Comparison of ENCODE assay signal across 1 cellular context in genomic region chr1:6596886-6597776, GRCh38.
TF ChIP-seq lines count a peak whose summit lies in the region.

No MANE protein-coding gene starts in this region.

TF ChIP-seq in IMR-90, 13 proteins besides CTCF, POLR2A, EP300 and RAD21:
- TF ChIP-seq RFX5 (IDR thresholded peaks at IDR 0.05; ENCODE audit: low read depth, low read length) (no peak), MAFK (IDR thresholded peaks at IDR 0.05; ENCODE audit: low read depth, low read length) (no peak), SMC3 (IDR thresholded peaks at IDR 0.05; ENCODE audit: low read depth, low read length) (no peak), MAZ (IDR thresholded peaks at IDR 0.05; ENCODE audit: borderline replicate concordance, low read depth, low read length) (no peak), USF2 (IDR thresholded peaks at IDR 0.05; ENCODE audit: low read depth, low read length) (no peak), BHLHE40 (IDR thresholded peaks at IDR 0.05; ENCODE audit: low read depth, low read length) (no peak), RCOR1 (IDR thresholded peaks at IDR 0.05; ENCODE audit: insufficient replicate concordance, low read length) (no peak), FOS (IDR thresholded peaks at IDR 0.05; ENCODE audit: low read depth, low read length) (no peak), MXI1 (IDR thresholded peaks at IDR 0.05; ENCODE audit: borderline replicate concordance, low read depth, low read length) (no peak), NFE2L2 (IDR thresholded peaks at IDR 0.05; ENCODE audit: low read depth, low read length) (no peak), CHD1 (IDR thresholded peaks at IDR 0.05; ENCODE audit: low read depth, low read length) (no peak), CEBPB (IDR thresholded peaks at IDR 0.05; ENCODE audit: low read depth, low read length) (no peak)
- TF ChIP-seq, protein P1, sequence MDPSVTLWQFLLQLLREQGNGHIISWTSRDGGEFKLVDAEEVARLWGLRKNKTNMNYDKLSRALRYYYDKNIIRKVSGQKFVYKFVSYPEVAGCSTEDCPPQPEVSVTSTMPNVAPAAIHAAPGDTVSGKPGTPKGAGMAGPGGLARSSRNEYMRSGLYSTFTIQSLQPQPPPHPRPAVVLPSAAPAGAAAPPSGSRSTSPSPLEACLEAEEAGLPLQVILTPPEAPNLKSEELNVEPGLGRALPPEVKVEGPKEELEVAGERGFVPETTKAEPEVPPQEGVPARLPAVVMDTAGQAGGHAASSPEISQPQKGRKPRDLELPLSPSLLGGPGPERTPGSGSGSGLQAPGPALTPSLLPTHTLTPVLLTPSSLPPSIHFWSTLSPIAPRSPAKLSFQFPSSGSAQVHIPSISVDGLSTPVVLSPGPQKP (IDR thresholded peaks at IDR 0.05; ENCODE audit: borderline replicate concordance, low read depth, low read length): no peak
TF ChIP-seq in IMR-90: peak in this region for 0.
